ENCODE assay signal across 10 cellular contexts in genomic region chr7:4774007-4774406, GRCh38. TPM values are rescaled to one million over a fixed set of nuclear protein-coding genes. Genes with fewer than 3 reads are reported as not detected.
DNase-seq lines count a peak whose midpoint lies in the region; ATAC-seq, FAIRE-seq and TF ChIP-seq lines count a peak whose summit lies in the region.
"Had no signal": no experiment of that assay in that cellular context is flagged by ENCODE, and none has a peak within 500 bp of the region (broad histone marks: within the 10 kb centered on the region; RNA-seq: fewer than 3 reads in every experiment).

No MANE protein-coding gene starts in this region.

- peaks cover 16% of the 10 kb centered on the region for H3K36me3 Mint-ChIP-seq in T-helper 1 cell treated with Interleukin-12 subunit alpha and Interleukin-12 subunit beta and Interleukin-4 antibody, amounts not matched to agents 30 μg/mL and 1 μg/mL, for 36 hours (ENCODE audit: low read depth)

- no peak for DNase-seq in T-helper 1 cell
- DNase-seq in Panc1 (ENCODE audit: low read depth, low spot score), result no peak
- DNase-seq in endothelial cell of umbilical vein (ENCODE audit: low read depth, low spot score), result no peak
- no peak for DNase-seq in hypothalamus (lab: John Stamatoyannopoulos, UW)
- DNase-seq in Kasumi-1 (lab: John Stamatoyannopoulos, UW), result no peak
- DNase-seq in GM19240 (ENCODE audit: insufficient read length, low spot score), result no peak

- intact Hi-C loops in Panc1 (cut with micrococcal nuclease; ENCODE audit: unreplicated experiment), result no loop called here
- intact Hi-C loops in endothelial cell of umbilical vein (cut with micrococcal nuclease), result loop anchor here (2.0 kb wide), 1 partner anchor 27 kb away; no protein-coding TSS in a partner anchor

- CTCF ChIA-PET in Panc1 (lab: Charles Lee), result no interaction called here
- CTCF ChIA-PET in endothelial cell of umbilical vein (lab: Charles Lee), result interaction anchor here (0.9 to 3.6 kb wide), 3 partner anchors 18 to 162 kb away, joined by 4 to 27 read pairs (median 10); no protein-coding TSS in a partner anchor

- H3K27ac ChIP-seq in Panc1 (ENCODE audit: low read length), result peak overlapping the region; percentile 93
- no peak overlapping the region for H3K27ac ChIP-seq in endothelial cell of umbilical vein (ENCODE audit: insufficient read depth, low read depth, low read length)
- no peak overlapping the region for H3K27ac ChIP-seq in skeletal muscle tissue (ENCODE audit: low read depth, low read length)

- H3K36me3 ChIP-seq in Panc1 (ENCODE audit: control insufficient read depth, insufficient read depth, low read length) (peaks cover 2% of the 10 kb centered on the region; the same call in 1 of the 2 replicates), endothelial cell of umbilical vein (ENCODE audit: control insufficient read depth in 2 of 2, extremely low read depth in 1 of 2, insufficient read depth in 2 of 2, low read length in 2 of 2) (peaks cover 0 to 2% of the 10 kb centered on the region in 2 experiments), skeletal muscle tissue (ENCODE audit: control insufficient read depth in 3 of 3, insufficient read depth in 3 of 3, low read length in 3 of 3) (peaks cover 0 to 13% (median 6%) of the 10 kb centered on the region in 3 donors)
- H3K36me3 ChIP-seq: breast epithelium had no signal

- H3K79me2 ChIP-seq in endothelial cell of umbilical vein (ENCODE audit: control insufficient read depth, insufficient read depth, low read length), result peaks cover 26% of the 10 kb centered on the region

- in situ Hi-C loops in Panc1 (cut with HindIII; ENCODE audit: low pct_unique_long_range_greater_than_20kb, low sequenced_read_pairs), result no loop called here

- TF ChIP-seq CTCF in Panc1 (IDR thresholded peaks at IDR 0.05) (no peak), endothelial cell of umbilical vein (IDR thresholded peaks at IDR 0.05; ENCODE audit: extremely low read depth in 1 of 2, insufficient read depth in 1 of 2, low read depth in 1 of 2, low read length in 2 of 2) (no peak)

- H3K4me3 Mint-ChIP-seq in T-helper 1 cell treated with Interleukin-12 subunit alpha and Interleukin-12 subunit beta and Interleukin-4 antibody, amounts not matched to agents 30 μg/mL and 1 μg/mL, for 36 hours, result peak overlapping the region; percentile 93

- peak; percentile 51 for TF ChIP-seq POLR2A in endothelial cell of umbilical vein (IDR thresholded peaks at IDR 0.05; ENCODE audit: low read depth, low read length)

- FAIRE-seq in endothelial cell of umbilical vein (lab: Jason Lieb, UNC), result no peak

- no peak for ATAC-seq in Panc1
- ATAC-seq: gastroesophageal sphincter had no signal

- dilution Hi-C loops in endothelial cell of umbilical vein (cut with MboI; ENCODE audit: extremely low pct_ligation_motif_present, low sequenced_read_pairs), result no loop called here

- no peak overlapping the region for H3K4me2 ChIP-seq in endothelial cell of umbilical vein (ENCODE audit: insufficient read depth, low read length)

- H2AFZ ChIP-seq in endothelial cell of umbilical vein (ENCODE audit: low read depth, low read length), result no peak overlapping the region

- H3K27ac Mint-ChIP-seq in T-helper 1 cell treated with Interleukin-12 subunit alpha and Interleukin-12 subunit beta and Interleukin-4 antibody, amounts not matched to agents 30 μg/mL and 1 μg/mL, for 36 hours, result peak overlapping the region; percentile 99

- H3K4me3 ChIP-seq in Panc1 (ENCODE audit: low read depth in 2 of 2, low read length in 2 of 2) (peak overlapping the region; percentile 85 to 98; a peak in 3 of 4 replicates), endothelial cell of umbilical vein (replicated peaks in 1 of 3; ENCODE audit: insufficient read depth in 1 of 3, low read depth in 1 of 3, low read length in 3 of 3) (no peak overlapping the region), skeletal muscle tissue (ENCODE audit: low read length in 3 of 3) (no peak overlapping the region)

- H4K20me1 ChIP-seq in endothelial cell of umbilical vein (replicated peaks; ENCODE audit: control insufficient read depth, extremely low read depth, insufficient read depth, low read length), result peaks cover 2% of the 10 kb centered on the region

- POLR2A ChIA-PET in Panc1 (lab: Charles Lee), result no interaction called here
- POLR2A ChIA-PET in endothelial cell of umbilical vein (lab: Charles Lee), result no interaction called here

- no peaks in the 10 kb centered on the region for H3K9me3 Mint-ChIP-seq in T-helper 1 cell treated with Interleukin-12 subunit alpha and Interleukin-12 subunit beta and Interleukin-4 antibody, amounts not matched to agents 30 μg/mL and 1 μg/mL, for 36 hours

- no TSS peak for BruUV-seq in Panc1 (replicated peaks; lab: Mats Ljungman, UMichigan)
- no TSS peak for BruUV-seq in endothelial cell of umbilical vein (replicated peaks; lab: Mats Ljungman, UMichigan)

- H3K9me1 ChIP-seq in endothelial cell of umbilical vein (replicated peaks; ENCODE audit: control insufficient read depth, extremely low read depth, insufficient read depth, low read length), result no peaks in the 10 kb centered on the region

- H3K27me3 ChIP-seq in Panc1 (ENCODE audit: control insufficient read depth, insufficient read depth, low read length) (no peaks in the 10 kb centered on the region), endothelial cell of umbilical vein (ENCODE audit: control insufficient read depth in 2 of 2, insufficient read depth in 2 of 2, low read length in 2 of 2) (no peaks in the 10 kb centered on the region), skeletal muscle tissue (ENCODE audit: control insufficient read depth in 3 of 3, insufficient read depth in 3 of 3, low read length in 3 of 3) (no peaks in the 10 kb centered on the region)
- H3K27me3 ChIP-seq: breast epithelium, gastroesophageal sphincter had no signal

- H3K4me1 ChIP-seq in Panc1 (ENCODE audit: control insufficient read depth, insufficient read depth, low read length) (peaks cover 23% of the 10 kb centered on the region), endothelial cell of umbilical vein (ENCODE audit: control insufficient read depth, extremely low read depth, insufficient read depth, low read length) (peaks cover 20% of the 10 kb centered on the region), skeletal muscle tissue (ENCODE audit: control insufficient read depth in 3 of 3, insufficient read depth in 3 of 3, low read length in 3 of 3) (peaks cover 18 to 35% (median 28%) of the 10 kb centered on the region in 3 donors)

- H3K9me3 ChIP-seq in Panc1 (ENCODE audit: control insufficient read depth, insufficient read depth, low read depth, low read length) (no peaks in the 10 kb centered on the region), endothelial cell of umbilical vein (replicated peaks; ENCODE audit: control insufficient read depth, insufficient read depth, low read length) (no peaks in the 10 kb centered on the region), skeletal muscle tissue (ENCODE audit: control insufficient read depth in 3 of 3, low read length in 3 of 3) (no peaks in the 10 kb centered on the region)
- H3K9me3 ChIP-seq: breast epithelium, gastroesophageal sphincter had no signal

- H3K9ac ChIP-seq in endothelial cell of umbilical vein (replicated peaks; ENCODE audit: extremely low read depth, insufficient read depth, low read length) (no peak overlapping the region), skeletal muscle tissue (ENCODE audit: low read depth in 1 of 3, low read length in 3 of 3) (peak overlapping the region; percentile 90 to 96 (median 93))

- peaks cover 29% of the 10 kb centered on the region for H3K4me1 Mint-ChIP-seq in T-helper 1 cell treated with Interleukin-12 subunit alpha and Interleukin-12 subunit beta and Interleukin-4 antibody, amounts not matched to agents 30 μg/mL and 1 μg/mL, for 36 hours (ENCODE audit: low read depth)

- H3K27me3 Mint-ChIP-seq in T-helper 1 cell treated with Interleukin-12 subunit alpha and Interleukin-12 subunit beta and Interleukin-4 antibody, amounts not matched to agents 30 μg/mL and 1 μg/mL, for 36 hours (ENCODE audit: low read depth), result no peaks in the 10 kb centered on the region

TF ChIP-seq in endothelial cell of umbilical vein, 7 proteins besides CTCF, POLR2A, EP300 and RAD21:
- TF ChIP-seq JUN (IDR thresholded peaks at IDR 0.05; ENCODE audit: borderline replicate concordance, insufficient read depth, insufficient read length, low read depth), result no peak

RNA-seq across cellular contexts. Expression of gene AP5Z1, which starts 1.4 kb away (rescaled TPM):
- total RNA-seq in Panc1 (2021; ENCODE audit: unreplicated experiment) (100.0 TPM), endothelial cell of umbilical vein (58.9 and 64.3 TPM in 2 replicates), skeletal muscle tissue (13.6 TPM)
- polyA plus RNA-seq in Panc1 (2012; ENCODE audit: insufficient read length), result 91.5 TPM
- 53.7 and 67.3 TPM in 2 replicates for polyA plus RNA-seq in endothelial cell of umbilical vein
- 15.8 and 26.1 TPM in 2 replicates for polyA plus RNA-seq in endothelial cell of umbilical vein (2011; cell fraction: cytosol; rRNA removed)
- 137 and 170 TPM in 2 replicates for polyA plus RNA-seq in endothelial cell of umbilical vein (2011; cell fraction: nucleus; rRNA removed)
- 21.4 and 21.9 TPM in 2 replicates for polyA plus RNA-seq in endothelial cell of umbilical vein (2012)
- 14.4 and 19.7 TPM in 2 replicates for polyA minus RNA-seq in endothelial cell of umbilical vein
- polyA minus RNA-seq in endothelial cell of umbilical vein (2011; cell fraction: cytosol; rRNA and poly(A)+ RNA removed), result 23.1 TPM
- polyA minus RNA-seq in endothelial cell of umbilical vein (2011; cell fraction: nucleus; rRNA and poly(A)+ RNA removed), result 47.1 and 90.4 TPM in 2 replicates

Comparison
In these comparisons a context has a peak if more than half of its experiments do, and no peak if none do; other contexts are left out.
1. H3K4me3 ChIP-seq: peak in Panc1 (2 of 2); none in endothelial cell of umbilical vein (0 of 3) and skeletal muscle tissue (0 of 3).